In the genomic region with DNA sequence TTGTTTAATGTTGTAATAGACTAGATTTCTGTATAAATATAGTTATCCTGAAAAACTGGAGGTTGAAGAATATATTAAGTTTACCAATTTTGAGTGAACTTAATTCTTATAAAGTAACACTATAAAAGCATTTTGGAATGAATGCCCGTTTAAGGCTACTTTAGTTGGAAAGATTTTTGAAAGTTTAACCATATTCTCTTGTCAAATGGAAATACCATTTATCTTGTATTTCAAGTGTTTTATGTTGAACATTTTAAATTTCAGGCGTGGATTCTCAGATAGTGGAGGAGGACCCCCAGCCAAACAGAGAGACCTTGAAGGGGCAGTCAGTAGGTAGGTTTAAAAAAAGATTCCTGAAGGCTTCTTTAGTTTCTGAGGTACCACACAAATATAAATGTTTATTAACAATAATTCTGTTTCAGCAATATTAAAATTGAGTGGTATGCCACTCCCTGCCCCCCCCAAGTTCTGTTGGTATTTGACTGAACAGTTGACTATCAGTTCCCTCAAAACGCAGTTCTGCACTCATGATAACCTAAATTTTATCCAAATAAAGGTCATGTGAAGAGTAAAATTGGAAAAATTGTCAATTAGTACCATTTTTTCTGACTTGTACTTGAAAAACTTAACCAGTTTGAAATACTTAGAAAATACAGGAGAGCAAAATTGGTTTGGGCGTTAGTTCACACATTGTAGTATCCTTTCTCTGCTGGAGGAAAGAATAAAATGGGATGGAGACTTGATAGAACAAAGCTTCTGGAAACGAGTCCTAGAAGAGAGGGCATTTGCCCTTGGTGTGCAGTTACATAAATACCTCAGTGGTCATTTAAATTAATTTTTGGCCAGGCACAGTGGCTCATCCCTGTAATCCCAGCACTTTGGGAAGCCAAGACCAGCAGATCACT, we compare ENCODE assay signal across 1 cellular context.
TF ChIP-seq lines count a peak whose summit lies in the region.

No MANE protein-coding gene starts in this region.

TF ChIP-seq in HepG2, 621 proteins besides CTCF, POLR2A, EP300 and RAD21 (continued from another document):
- TF ChIP-seq, protein P1, sequence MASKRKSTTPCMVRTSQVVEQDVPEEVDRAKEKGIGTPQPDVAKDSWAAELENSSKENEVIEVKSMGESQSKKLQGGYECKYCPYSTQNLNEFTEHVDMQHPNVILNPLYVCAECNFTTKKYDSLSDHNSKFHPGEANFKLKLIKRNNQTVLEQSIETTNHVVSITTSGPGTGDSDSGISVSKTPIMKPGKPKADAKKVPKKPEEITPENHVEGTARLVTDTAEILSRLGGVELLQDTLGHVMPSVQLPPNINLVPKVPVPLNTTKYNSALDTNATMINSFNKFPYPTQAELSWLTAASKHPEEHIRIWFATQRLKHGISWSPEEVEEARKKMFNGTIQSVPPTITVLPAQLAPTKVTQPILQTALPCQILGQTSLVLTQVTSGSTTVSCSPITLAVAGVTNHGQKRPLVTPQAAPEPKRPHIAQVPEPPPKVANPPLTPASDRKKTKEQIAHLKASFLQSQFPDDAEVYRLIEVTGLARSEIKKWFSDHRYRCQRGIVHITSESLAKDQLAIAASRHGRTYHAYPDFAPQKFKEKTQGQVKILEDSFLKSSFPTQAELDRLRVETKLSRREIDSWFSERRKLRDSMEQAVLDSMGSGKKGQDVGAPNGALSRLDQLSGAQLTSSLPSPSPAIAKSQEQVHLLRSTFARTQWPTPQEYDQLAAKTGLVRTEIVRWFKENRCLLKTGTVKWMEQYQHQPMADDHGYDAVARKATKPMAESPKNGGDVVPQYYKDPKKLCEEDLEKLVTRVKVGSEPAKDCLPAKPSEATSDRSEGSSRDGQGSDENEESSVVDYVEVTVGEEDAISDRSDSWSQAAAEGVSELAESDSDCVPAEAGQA (IDR thresholded peaks at IDR 0.05; ENCODE audit: low read depth) = no peak
- TF ChIP-seq, protein P1 (CRISPR knock-in tag; IDR thresholded peaks at IDR 0.05; ENCODE audit: borderline replicate concordance) = 0 out of 2 replicates have a peak, but pooled peaks have one; percentile 41
- 0 out of 2 replicates have a peak, but pooled peaks have one; percentile 9 for TF ChIP-seq SIX4 (CRISPR knock-in tag; IDR thresholded peaks at IDR 0.05)
- TF ChIP-seq, protein P2, sequence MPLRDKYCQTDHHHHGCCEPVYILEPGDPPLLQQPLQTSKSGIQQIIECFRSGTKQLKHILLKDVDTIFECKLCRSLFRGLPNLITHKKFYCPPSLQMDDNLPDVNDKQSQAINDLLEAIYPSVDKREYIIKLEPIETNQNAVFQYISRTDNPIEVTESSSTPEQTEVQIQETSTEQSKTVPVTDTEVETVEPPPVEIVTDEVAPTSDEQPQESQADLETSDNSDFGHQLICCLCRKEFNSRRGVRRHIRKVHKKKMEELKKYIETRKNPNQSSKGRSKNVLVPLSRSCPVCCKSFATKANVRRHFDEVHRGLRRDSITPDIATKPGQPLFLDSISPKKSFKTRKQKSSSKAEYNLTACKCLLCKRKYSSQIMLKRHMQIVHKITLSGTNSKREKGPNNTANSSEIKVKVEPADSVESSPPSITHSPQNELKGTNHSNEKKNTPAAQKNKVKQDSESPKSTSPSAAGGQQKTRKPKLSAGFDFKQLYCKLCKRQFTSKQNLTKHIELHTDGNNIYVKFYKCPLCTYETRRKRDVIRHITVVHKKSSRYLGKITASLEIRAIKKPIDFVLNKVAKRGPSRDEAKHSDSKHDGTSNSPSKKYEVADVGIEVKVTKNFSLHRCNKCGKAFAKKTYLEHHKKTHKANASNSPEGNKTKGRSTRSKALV (CRISPR knock-in tag; IDR thresholded peaks at IDR 0.05) = no peak
- TF ChIP-seq ZNF7 (CRISPR knock-in tag; IDR thresholded peaks at IDR 0.05) = peak; percentile 6; the same call in 1 of the 2 replicates
- TF ChIP-seq, protein P3, sequence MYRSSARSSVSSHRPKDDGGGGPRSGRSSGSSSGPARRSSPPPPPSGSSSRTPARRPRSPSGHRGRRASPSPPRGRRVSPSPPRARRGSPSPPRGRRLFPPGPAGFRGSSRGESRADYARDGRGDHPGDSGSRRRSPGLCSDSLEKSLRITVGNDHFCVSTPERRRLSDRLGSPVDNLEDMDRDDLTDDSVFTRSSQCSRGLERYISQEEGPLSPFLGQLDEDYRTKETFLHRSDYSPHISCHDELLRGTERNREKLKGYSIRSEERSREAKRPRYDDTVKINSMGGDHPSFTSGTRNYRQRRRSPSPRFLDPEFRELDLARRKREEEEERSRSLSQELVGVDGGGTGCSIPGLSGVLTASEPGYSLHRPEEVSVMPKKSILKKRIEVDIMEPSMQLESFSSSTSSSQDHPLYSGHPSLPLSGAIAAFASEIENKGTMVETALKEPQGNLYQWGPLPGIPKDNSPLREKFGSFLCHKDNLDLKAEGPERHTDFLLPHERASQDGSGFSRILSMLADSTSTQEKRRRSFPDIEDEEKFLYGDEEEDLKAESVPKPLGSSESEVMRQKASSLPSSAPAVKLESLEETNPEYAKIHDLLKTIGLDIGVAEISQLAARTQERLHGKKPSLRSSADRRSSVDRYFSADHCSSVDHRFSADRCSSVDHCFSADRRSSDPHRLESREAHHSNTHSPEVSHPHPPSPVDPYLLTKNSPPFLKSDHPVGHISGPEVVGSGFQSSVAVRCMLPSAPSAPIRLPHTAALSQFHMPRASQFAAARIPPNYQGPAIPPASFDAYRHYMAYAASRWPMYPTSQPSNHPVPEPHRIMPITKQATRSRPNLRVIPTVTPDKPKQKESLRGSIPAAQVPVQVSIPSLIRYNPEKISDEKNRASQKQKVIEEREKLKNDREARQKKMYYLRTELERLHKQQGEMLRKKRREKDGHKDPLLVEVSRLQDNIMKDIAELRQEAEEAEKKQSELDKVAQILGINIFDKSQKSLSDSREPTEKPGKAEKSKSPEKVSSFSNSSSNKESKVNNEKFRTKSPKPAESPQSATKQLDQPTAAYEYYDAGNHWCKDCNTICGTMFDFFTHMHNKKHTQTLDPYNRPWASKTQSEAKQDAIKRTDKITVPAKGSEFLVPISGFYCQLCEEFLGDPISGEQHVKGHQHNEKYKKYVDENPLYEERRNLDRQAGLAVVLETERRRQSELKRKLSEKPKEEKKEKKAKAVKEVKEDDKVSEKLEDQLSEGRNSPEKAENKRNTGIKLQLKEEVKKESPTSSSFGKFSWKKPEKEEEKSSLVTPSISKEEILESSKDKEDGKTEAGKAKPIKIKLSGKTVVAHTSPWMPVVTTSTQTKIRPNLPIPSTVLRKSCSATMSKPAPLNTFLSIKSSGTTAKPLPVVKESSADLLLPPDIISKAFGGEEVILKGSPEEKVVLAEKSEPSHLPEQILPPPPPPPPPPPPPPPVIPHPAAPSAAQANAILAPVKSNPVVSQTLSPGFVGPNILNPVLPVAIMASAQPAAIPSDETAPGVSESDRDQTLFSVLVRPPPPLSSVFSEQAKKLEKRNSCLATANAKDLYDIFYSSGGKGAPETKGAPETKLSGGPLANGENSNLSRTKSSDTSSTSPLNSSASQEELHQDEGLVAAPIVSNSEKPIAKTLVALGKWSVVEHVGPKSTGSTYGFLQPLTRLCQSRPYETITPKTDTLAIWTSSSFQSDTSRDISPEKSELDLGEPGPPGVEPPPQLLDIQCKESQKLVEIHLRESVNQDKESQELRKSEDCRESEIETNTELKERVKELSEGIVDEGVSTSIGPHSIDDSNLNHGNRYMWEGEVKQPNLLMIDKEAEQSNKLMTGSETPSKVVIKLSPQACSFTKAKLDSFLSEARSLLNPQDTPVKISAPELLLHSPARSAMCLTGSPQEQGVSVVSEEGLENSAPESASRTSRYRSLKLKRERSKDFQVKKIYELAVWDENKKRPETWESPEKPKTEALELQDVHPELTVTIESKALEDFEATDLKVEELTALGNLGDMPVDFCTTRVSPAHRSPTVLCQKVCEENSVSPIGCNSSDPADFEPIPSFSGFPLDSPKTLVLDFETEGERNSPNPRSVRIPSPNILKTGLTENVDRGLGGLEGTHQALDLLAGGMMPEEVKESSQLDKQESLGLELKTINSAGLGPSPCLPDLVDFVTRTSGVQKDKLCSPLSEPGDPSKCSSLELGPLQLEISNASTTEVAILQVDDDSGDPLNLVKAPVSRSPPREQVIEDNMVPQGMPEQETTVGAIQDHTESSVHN (CRISPR knock-in tag; IDR thresholded peaks at IDR 0.05) = no peak
- no peak for TF ChIP-seq HOXD1 (CRISPR knock-in tag; IDR thresholded peaks at IDR 0.05)
- no peak for TF ChIP-seq HMGA1 (CRISPR knock-in tag; conservative IDR thresholded peaks at IDR 0.05)
- TF ChIP-seq, protein P4, sequence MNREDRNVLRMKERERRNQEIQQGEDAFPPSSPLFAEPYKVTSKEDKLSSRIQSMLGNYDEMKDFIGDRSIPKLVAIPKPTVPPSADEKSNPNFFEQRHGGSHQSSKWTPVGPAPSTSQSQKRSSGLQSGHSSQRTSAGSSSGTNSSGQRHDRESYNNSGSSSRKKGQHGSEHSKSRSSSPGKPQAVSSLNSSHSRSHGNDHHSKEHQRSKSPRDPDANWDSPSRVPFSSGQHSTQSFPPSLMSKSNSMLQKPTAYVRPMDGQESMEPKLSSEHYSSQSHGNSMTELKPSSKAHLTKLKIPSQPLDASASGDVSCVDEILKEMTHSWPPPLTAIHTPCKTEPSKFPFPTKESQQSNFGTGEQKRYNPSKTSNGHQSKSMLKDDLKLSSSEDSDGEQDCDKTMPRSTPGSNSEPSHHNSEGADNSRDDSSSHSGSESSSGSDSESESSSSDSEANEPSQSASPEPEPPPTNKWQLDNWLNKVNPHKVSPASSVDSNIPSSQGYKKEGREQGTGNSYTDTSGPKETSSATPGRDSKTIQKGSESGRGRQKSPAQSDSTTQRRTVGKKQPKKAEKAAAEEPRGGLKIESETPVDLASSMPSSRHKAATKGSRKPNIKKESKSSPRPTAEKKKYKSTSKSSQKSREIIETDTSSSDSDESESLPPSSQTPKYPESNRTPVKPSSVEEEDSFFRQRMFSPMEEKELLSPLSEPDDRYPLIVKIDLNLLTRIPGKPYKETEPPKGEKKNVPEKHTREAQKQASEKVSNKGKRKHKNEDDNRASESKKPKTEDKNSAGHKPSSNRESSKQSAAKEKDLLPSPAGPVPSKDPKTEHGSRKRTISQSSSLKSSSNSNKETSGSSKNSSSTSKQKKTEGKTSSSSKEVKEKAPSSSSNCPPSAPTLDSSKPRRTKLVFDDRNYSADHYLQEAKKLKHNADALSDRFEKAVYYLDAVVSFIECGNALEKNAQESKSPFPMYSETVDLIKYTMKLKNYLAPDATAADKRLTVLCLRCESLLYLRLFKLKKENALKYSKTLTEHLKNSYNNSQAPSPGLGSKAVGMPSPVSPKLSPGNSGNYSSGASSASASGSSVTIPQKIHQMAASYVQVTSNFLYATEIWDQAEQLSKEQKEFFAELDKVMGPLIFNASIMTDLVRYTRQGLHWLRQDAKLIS (CRISPR knock-in tag; IDR thresholded peaks at IDR 0.05) = 0 out of 2 replicates have a peak, but pooled peaks have one; percentile 67
- no peak for TF ChIP-seq PHF8 (CRISPR knock-in tag; IDR thresholded peaks at IDR 0.05)
- TF ChIP-seq MTF1 (CRISPR knock-in tag; IDR thresholded peaks at IDR 0.05) = no peak
- TF ChIP-seq SP1 (IDR thresholded peaks at IDR 0.05) = no peak
- no peak for TF ChIP-seq SP1 (CRISPR knock-in tag; IDR thresholded peaks at IDR 0.05)
- no peak for TF ChIP-seq KLF9 (CRISPR knock-in tag; IDR thresholded peaks at IDR 0.05; ENCODE audit: low read depth)
- peak; percentile 75; the same call in 1 of the 2 replicates for TF ChIP-seq ZNF740 (CRISPR knock-in tag; IDR thresholded peaks at IDR 0.05)
- peak; percentile 47; the same call in 1 of the 2 replicates for TF ChIP-seq RBFOX2 (IDR thresholded peaks at IDR 0.05; ENCODE audit: low read depth, low read length)
- TF ChIP-seq, protein P5, sequence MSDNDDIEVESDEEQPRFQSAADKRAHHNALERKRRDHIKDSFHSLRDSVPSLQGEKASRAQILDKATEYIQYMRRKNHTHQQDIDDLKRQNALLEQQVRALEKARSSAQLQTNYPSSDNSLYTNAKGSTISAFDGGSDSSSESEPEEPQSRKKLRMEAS (IDR thresholded peaks at IDR 0.05) = no peak
- no peak for TF ChIP-seq SMARCC2 (IDR thresholded peaks at IDR 0.05)
- TF ChIP-seq DMAP1 (CRISPR knock-in tag; IDR thresholded peaks at IDR 0.05) = no peak
- no peak for TF ChIP-seq ELK4 (CRISPR knock-in tag; IDR thresholded peaks at IDR 0.05; ENCODE audit: borderline replicate concordance)
- TF ChIP-seq TAF1 (CRISPR knock-in tag; IDR thresholded peaks at IDR 0.05) = 0 out of 2 replicates have a peak, but pooled peaks have one; percentile 30
- peak; percentile 59; the same call in 1 of the 2 replicates for TF ChIP-seq ZFP90 (CRISPR knock-in tag; IDR thresholded peaks at IDR 0.05; ENCODE audit: borderline replicate concordance)
- peak; percentile 65; the same call in 1 of the 2 replicates for TF ChIP-seq KLF12 (CRISPR knock-in tag; IDR thresholded peaks at IDR 0.05; ENCODE audit: borderline replicate concordance)
- TF ChIP-seq PCBP2 (optimal IDR thresholded peaks at IDR 0.05; ENCODE audit: low read depth, low read length, poor library complexity, severe bottlenecking) = no peak
